22 cellular contexts compared by ENCODE assay signal in the genomic region with DNA sequence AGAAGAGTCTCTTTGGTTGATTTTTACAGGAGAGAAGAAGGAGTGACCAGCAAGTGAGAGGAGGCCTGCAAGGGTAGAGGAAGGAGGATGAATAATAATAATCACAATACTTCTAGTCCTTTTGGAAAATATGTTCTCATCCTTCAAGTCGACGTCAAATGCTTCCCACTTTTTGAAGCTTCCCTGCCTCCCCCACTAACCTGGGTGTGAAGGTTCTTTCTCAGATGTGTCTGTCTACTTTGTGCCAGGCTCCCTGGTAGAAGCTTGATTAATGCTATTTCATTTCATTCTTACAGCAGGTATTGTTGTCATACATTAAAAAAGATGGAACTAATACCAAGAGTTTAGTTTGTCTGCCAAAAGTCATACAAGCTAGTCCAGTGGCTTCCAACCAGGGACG.
"Had no signal": no experiment of that assay in that cellular context is flagged by ENCODE, and none has a peak within 500 bp of the region (broad histone marks: within the 10 kb centered on the region; RNA-seq: fewer than 3 reads in every experiment).

No MANE protein-coding gene starts in this region.

- H3K27me3 ChIP-seq: colonic mucosa, esophagus muscularis mucosa, esophagus squamous epithelium, foreskin keratinocyte had no signal

- H3K9me3 Mint-ChIP-seq: dendritic cell treated with granulocyte-macrophage colony-stimulating factor and Interleukin-4, amounts not matched to agents 40 ng/mL and 50 ng/mL, for 4 days had no signal

- H3K4me3 Mint-ChIP-seq: dendritic cell treated with granulocyte-macrophage colony-stimulating factor and Interleukin-4, amounts not matched to agents 40 ng/mL and 50 ng/mL, for 4 days; effector memory CD8-positive, alpha-beta T cell had no signal

- H3K4me3 ChIP-seq: colonic mucosa, coronary artery, dorsolateral prefrontal cortex, esophagus muscularis mucosa, esophagus squamous epithelium, gastrocnemius medialis, gastroesophageal sphincter, heart left ventricle, heart right ventricle had no signal

- H3K27ac ChIP-seq: colonic mucosa, dorsolateral prefrontal cortex, epithelial cell of prostate, esophagus muscularis mucosa, esophagus squamous epithelium, foreskin keratinocyte, gastrocnemius medialis, gastroesophageal sphincter, heart left ventricle, heart right ventricle had no signal

- H3K36me3 ChIP-seq: colonic mucosa, esophagus muscularis mucosa, esophagus squamous epithelium, gastrocnemius medialis, gastroesophageal sphincter, heart left ventricle, heart right ventricle had no signal

- H3K27ac Mint-ChIP-seq: dendritic cell treated with granulocyte-macrophage colony-stimulating factor and Interleukin-4, amounts not matched to agents 40 ng/mL and 50 ng/mL, for 4 days; effector memory CD8-positive, alpha-beta T cell had no signal

- H3K9me3 ChIP-seq: colonic mucosa, esophagus muscularis mucosa, esophagus squamous epithelium, gastrocnemius medialis, gastroesophageal sphincter, heart left ventricle, heart right ventricle had no signal

- H3K27me3 Mint-ChIP-seq: effector memory CD8-positive, alpha-beta T cell had no signal

- H3K4me1 ChIP-seq: colonic mucosa, gastrocnemius medialis, heart left ventricle, heart right ventricle had no signal

- DNase-seq: colonic mucosa; cortex of kidney; dermis blood vessel endothelial cell; dorsolateral prefrontal cortex; effector CD4-positive, alpha-beta T cell; effector CD8-positive, alpha-beta T cell; effector memory CD4-positive, alpha-beta T cell; effector memory CD8-positive, alpha-beta T cell; erythroblast; esophagus squamous epithelium; foreskin fibroblast; foreskin keratinocyte; foreskin melanocyte; gastrocnemius medialis; glutamatergic neuron; heart left ventricle; heart right ventricle had no signal
